In the genomic region with DNA sequence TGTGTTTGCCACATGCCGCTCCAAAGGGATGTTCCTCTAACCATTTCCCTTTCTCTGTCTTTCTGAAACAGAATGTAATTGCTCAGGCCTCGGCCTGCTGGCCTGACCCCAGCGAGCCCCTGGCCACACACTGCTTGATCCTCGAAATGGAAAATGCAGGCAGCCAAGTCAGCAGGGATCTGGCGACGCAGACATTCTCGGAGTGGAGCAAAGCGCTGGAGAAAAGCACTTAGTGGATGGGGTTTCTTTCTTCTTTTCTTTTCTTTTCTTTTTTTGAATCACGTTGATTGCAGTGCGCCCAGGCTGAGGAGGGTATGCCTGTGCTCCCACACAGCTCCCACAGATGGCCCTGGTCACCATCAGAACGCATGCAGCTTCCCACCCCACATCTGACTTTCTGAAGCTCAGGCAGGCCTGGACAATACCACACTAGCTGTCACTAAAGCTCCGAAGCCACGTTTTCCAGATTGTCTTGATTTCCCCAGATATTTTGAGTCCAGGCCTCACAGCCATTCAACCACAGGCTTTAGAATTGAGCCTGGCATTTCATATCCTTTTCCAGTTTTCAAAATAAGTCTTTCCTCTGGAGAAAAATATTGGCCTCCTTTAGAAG, we compare ENCODE assay signal across 1 cellular context.
TF ChIP-seq lines count a peak whose summit lies in the region.

No MANE protein-coding gene starts in this region.

TF ChIP-seq in A549, 52 proteins besides CTCF, POLR2A, EP300 and RAD21 (continued from another document):
- TF ChIP-seq BHLHE40 (IDR thresholded peaks at IDR 0.05; ENCODE audit: low read depth, low read length) = no peak
- no peak for TF ChIP-seq TFCP2L1 (CRISPR knock-in tag; IDR thresholded peaks at IDR 0.05)
- TF ChIP-seq ZNF302 (CRISPR knock-in tag; IDR thresholded peaks at IDR 0.05) = no peak
- TF ChIP-seq, protein P1, sequence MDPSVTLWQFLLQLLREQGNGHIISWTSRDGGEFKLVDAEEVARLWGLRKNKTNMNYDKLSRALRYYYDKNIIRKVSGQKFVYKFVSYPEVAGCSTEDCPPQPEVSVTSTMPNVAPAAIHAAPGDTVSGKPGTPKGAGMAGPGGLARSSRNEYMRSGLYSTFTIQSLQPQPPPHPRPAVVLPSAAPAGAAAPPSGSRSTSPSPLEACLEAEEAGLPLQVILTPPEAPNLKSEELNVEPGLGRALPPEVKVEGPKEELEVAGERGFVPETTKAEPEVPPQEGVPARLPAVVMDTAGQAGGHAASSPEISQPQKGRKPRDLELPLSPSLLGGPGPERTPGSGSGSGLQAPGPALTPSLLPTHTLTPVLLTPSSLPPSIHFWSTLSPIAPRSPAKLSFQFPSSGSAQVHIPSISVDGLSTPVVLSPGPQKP (IDR thresholded peaks at IDR 0.05; ENCODE audit: low read depth, low read length) = no peak
- TF ChIP-seq CHD4 (IDR thresholded peaks at IDR 0.05; ENCODE audit: borderline replicate concordance) = no peak
- TF ChIP-seq, protein P2, sequence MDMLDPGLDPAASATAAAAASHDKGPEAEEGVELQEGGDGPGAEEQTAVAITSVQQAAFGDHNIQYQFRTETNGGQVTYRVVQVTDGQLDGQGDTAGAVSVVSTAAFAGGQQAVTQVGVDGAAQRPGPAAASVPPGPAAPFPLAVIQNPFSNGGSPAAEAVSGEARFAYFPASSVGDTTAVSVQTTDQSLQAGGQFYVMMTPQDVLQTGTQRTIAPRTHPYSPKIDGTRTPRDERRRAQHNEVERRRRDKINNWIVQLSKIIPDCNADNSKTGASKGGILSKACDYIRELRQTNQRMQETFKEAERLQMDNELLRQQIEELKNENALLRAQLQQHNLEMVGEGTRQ (IDR thresholded peaks at IDR 0.05) = no peak
- TF ChIP-seq JUN (IDR thresholded peaks at IDR 0.05) = no peak
